In genomic region chr10:1870491-1870890, GRCh38 we compare ENCODE assay signal across 17 cellular contexts.
A peak's percentile ranks its signal among the peaks of the same experiment; 100 is the strongest.
DNase-seq lines count a peak whose midpoint lies in the region; ATAC-seq and TF ChIP-seq lines count a peak whose summit lies in the region.
"Had no signal": no experiment of that assay in that cellular context is flagged by ENCODE, and none has a peak within 500 bp of the region (broad histone marks: within the 10 kb centered on the region; RNA-seq: fewer than 3 reads in every experiment).

No MANE protein-coding gene starts in this region.

- no peaks in the 10 kb centered on the region for H3F3A ChIP-seq in neural progenitor cell (ENCODE audit: low read depth)

- H3K27me3 Mint-ChIP-seq in neural progenitor cell (ENCODE audit: insufficient read depth, low read depth): peaks cover 6% of the 10 kb centered on the region

- DNase-seq in neural progenitor cell (ENCODE audit: low spot score) (no peak), upper lobe of right lung (no peak), H7 (no peak)
- DNase-seq: C1 segment of cervical spinal cord; Calu3; CD4-positive, alpha-beta memory T cell; COR-L47; DMS53; DMS79 treated with DMSO at 0.1 percent for 48 hours; GF-D8; HFFc6 had no signal

- H3K4me3 ChIP-seq in BLaER1: no peak overlapping the region
- H3K4me3 ChIP-seq in BLaER1 treated with 17β-estradiol and CSF1 and Interleukin-3, amounts not matched to agents 10 nM and 100 nM: no peak overlapping the region
- H3K4me3 ChIP-seq in neural progenitor cell: no peak overlapping the region
- H3K4me3 ChIP-seq in upper lobe of right lung: no peak overlapping the region
- H3K4me3 ChIP-seq in H7 (ENCODE audit: insufficient read depth, low read depth, low read length): no peak overlapping the region
- H3K4me3 ChIP-seq: GM23338, HAP-1 had no signal

- H3K36me3 Mint-ChIP-seq in neural progenitor cell: no peaks in the 10 kb centered on the region
- H3K36me3 Mint-ChIP-seq: CD4-positive, alpha-beta memory T cell had no signal

- peaks cover 4% of the 10 kb centered on the region for H3K4me1 Mint-ChIP-seq in neural progenitor cell
- H3K4me1 Mint-ChIP-seq: B cell; CD4-positive, alpha-beta memory T cell; GM23338 had no signal

- TF ChIP-seq CTCF in neural progenitor cell (IDR thresholded peaks at IDR 0.05) (no peak), upper lobe of right lung (IDR thresholded peaks at IDR 0.05) (no peak)

- peaks cover 88% of the 10 kb centered on the region for H3K4me1 ChIP-seq in BLaER1
- peaks cover 0 to 88% (median 26%) of the 10 kb centered on the region in 10 experiments; a peak in 14 of 20 replicates for H3K4me1 ChIP-seq in BLaER1 treated with 17β-estradiol and CSF1 and Interleukin-3, amounts not matched to agents 10 nM and 100 nM
- no peaks in the 10 kb centered on the region for H3K4me1 ChIP-seq in neural progenitor cell
- no peaks in the 10 kb centered on the region for H3K4me1 ChIP-seq in upper lobe of right lung
- H3K4me1 ChIP-seq: HAP-1 had no signal

- intact Hi-C loops in upper lobe of right lung (cut with DNase I): no loop called here

- H3K27me3 ChIP-seq in BLaER1 (no peaks in the 10 kb centered on the region), neural progenitor cell (no peaks in the 10 kb centered on the region), upper lobe of right lung (no peaks in the 10 kb centered on the region), H7 (ENCODE audit: control insufficient read depth, insufficient read depth, low read length) (no peaks in the 10 kb centered on the region)
- no peaks in the 10 kb centered on the region for H3K27me3 ChIP-seq in BLaER1 treated with 17β-estradiol and CSF1 and Interleukin-3, amounts not matched to agents 10 nM and 100 nM

- H3K79me2 ChIP-seq in neural progenitor cell (ENCODE audit: low read depth): no peaks in the 10 kb centered on the region

- peaks cover 6% of the 10 kb centered on the region for H3K9me3 Mint-ChIP-seq in neural progenitor cell

- H3K27ac ChIP-seq in BLaER1 (peak overlapping the region; percentile 67), neural progenitor cell (no peak overlapping the region), upper lobe of right lung (no peak overlapping the region)
- peak overlapping the region in 1 of 11 experiments; percentile 22; a peak in 1 of 22 replicates for H3K27ac ChIP-seq in BLaER1 treated with 17β-estradiol and CSF1 and Interleukin-3, amounts not matched to agents 10 nM and 100 nM

- ATAC-seq in upper lobe of right lung (peak; percentile 27), HG02610 (IDR thresholded peaks at IDR 0.05; ENCODE audit: unreplicated experiment) (no peak)
- ATAC-seq: GM23338 had no signal

- H3K9me3 ChIP-seq in BLaER1 (peaks cover 68% of the 10 kb centered on the region), neural progenitor cell (ENCODE audit: low read depth) (no peaks in the 10 kb centered on the region), upper lobe of right lung (no peaks in the 10 kb centered on the region)
- peaks cover 30 to 74% (median 61%) of the 10 kb centered on the region in 11 experiments for H3K9me3 ChIP-seq in BLaER1 treated with 17β-estradiol and CSF1 and Interleukin-3, amounts not matched to agents 10 nM and 100 nM (replicated peaks in 1 of 11)
- H3K9me3 ChIP-seq: HAP-1 had no signal

- H3K4me2 ChIP-seq in BLaER1: peak overlapping the region; percentile 61
- H3K4me2 ChIP-seq in BLaER1 treated with 17β-estradiol and CSF1 and Interleukin-3, amounts not matched to agents 10 nM and 100 nM: peak overlapping the region in 8 of 11 experiments; percentile 29 to 75 (median 58); a peak in 15 of 22 replicates
- no peak overlapping the region for H3K4me2 ChIP-seq in neural progenitor cell
- H3K4me2 ChIP-seq: GM23338 had no signal

- H3K4me3 Mint-ChIP-seq in neural progenitor cell: no peak overlapping the region
- H3K4me3 Mint-ChIP-seq: B cell; CD4-positive, alpha-beta memory T cell; GM23338; HFFc6 had no signal

- H3K27ac Mint-ChIP-seq in neural progenitor cell: peak overlapping the region; percentile 80
- H3K27ac Mint-ChIP-seq: B cell; CD4-positive, alpha-beta memory T cell; GM23338; HFFc6 had no signal

- H3K36me3 ChIP-seq in BLaER1 (peaks cover 6% of the 10 kb centered on the region; the same call in 1 of the 2 replicates), neural progenitor cell (no peaks in the 10 kb centered on the region), upper lobe of right lung (no peaks in the 10 kb centered on the region), H7 (replicated peaks; ENCODE audit: control insufficient read depth, insufficient read depth, low read length) (no peaks in the 10 kb centered on the region)
- H3K36me3 ChIP-seq in BLaER1 treated with 17β-estradiol and CSF1 and Interleukin-3, amounts not matched to agents 10 nM and 100 nM: peaks cover 0 to 12% (median 0%) of the 10 kb centered on the region in 11 experiments; a peak in 2 of 22 replicates
- H3K36me3 ChIP-seq: HAP-1 had no signal

- no peak overlapping the region; the same call in 1 of the 2 replicates for H3K9ac ChIP-seq in BLaER1
- no peak overlapping the region for H3K9ac ChIP-seq in BLaER1 treated with 17β-estradiol and CSF1 and Interleukin-3, amounts not matched to agents 10 nM and 100 nM
- no peak overlapping the region for H3K9ac ChIP-seq in neural progenitor cell

- H2AFZ ChIP-seq in neural progenitor cell (replicated peaks): no peak overlapping the region
- H2AFZ ChIP-seq: GM23338 had no signal

- H4K20me1 ChIP-seq in BLaER1: no peaks in the 10 kb centered on the region
- H4K20me1 ChIP-seq in BLaER1 treated with 17β-estradiol and CSF1 and Interleukin-3, amounts not matched to agents 10 nM and 100 nM: no peaks in the 10 kb centered on the region
- no peaks in the 10 kb centered on the region for H4K20me1 ChIP-seq in neural progenitor cell (ENCODE audit: low read depth)
